Comparison of ENCODE assay signal across 8 cellular contexts in genomic region chr10:97500297-97500575, GRCh38. TPM values are rescaled to one million over a fixed set of nuclear protein-coding genes. Genes with fewer than 3 reads are reported as not detected.
DNase-seq lines count a peak whose midpoint lies in the region; ATAC-seq, FAIRE-seq and TF ChIP-seq lines count a peak whose summit lies in the region.

No MANE protein-coding gene starts in this region.

- DNase-seq in right atrium auricular region (ENCODE audit: low spot score) (no peak), Right ventricle myocardium inferior (ENCODE audit: missing footprints) (no peak), dermis microvascular lymphatic vessel endothelial cell (ENCODE audit: low read depth in 2 of 2) (peak; percentile 77 to 78), upper lobe of right lung (no peak), RCC 7860 (ENCODE audit: low spot score) (no peak), NCI-H1092 treated with DMSO at 0.1 percent for 48 hours (lab: John Stamatoyannopoulos, UW) (no peak)
- no peak for DNase-seq in T-helper 2 cell treated with Interferon-gamma antibody and Interleukin-4, amounts not matched to agents 5 μg/mL and 100 μg/mL, for 36 hours (ENCODE audit: low spot score)

- H3K4me3 ChIP-seq in right atrium auricular region (peak overlapping the region; percentile 86 to 88), muscle layer of colon (ENCODE audit: low read depth in 1 of 2, low read length in 2 of 2) (peak overlapping the region in 1 of 2 donors; percentile 90), upper lobe of right lung (peak overlapping the region; percentile 100)

- TF ChIP-seq CTCF in right atrium auricular region (IDR thresholded peaks at IDR 0.05) (no peak), upper lobe of right lung (IDR thresholded peaks at IDR 0.05) (no peak)

- no peaks in the 10 kb centered on the region for H3K36me3 ChIP-seq in right atrium auricular region
- peaks cover 3% of the 10 kb centered on the region for H3K36me3 ChIP-seq in muscle layer of colon (ENCODE audit: insufficient read depth, low read length)
- H3K36me3 ChIP-seq in upper lobe of right lung = peaks cover 7% of the 10 kb centered on the region

- H3K9ac ChIP-seq in muscle layer of colon (ENCODE audit: low read length) = peak overlapping the region; percentile 42

- H3K9me3 Mint-ChIP-seq in T-helper 2 cell treated with Interferon-gamma antibody and Interleukin-4, amounts not matched to agents 5 μg/mL and 100 μg/mL, for 36 hours = no peaks in the 10 kb centered on the region

- no peak overlapping the region for H3K4me3 Mint-ChIP-seq in T-helper 2 cell treated with Interferon-gamma antibody and Interleukin-4, amounts not matched to agents 5 μg/mL and 100 μg/mL, for 36 hours

- H3K9me3 ChIP-seq in right atrium auricular region (no peaks in the 10 kb centered on the region), muscle layer of colon (ENCODE audit: low read length) (no peaks in the 10 kb centered on the region), upper lobe of right lung (no peaks in the 10 kb centered on the region)

- FAIRE-seq in RCC 7860 (lab: Jason Lieb, UNC) = no peak

- H3K27me3 ChIP-seq in right atrium auricular region = no peaks in the 10 kb centered on the region
- H3K27me3 ChIP-seq in muscle layer of colon (ENCODE audit: control insufficient read depth in 1 of 2, insufficient read depth in 2 of 2, low read length in 2 of 2) = no peaks in the 10 kb centered on the region
- no peaks in the 10 kb centered on the region for H3K27me3 ChIP-seq in upper lobe of right lung

- intact Hi-C loops in Right ventricle myocardium inferior (cut with DNase I) = no loop called here
- intact Hi-C loops in upper lobe of right lung (cut with DNase I) = no loop called here

- peaks cover 2% of the 10 kb centered on the region for H3K36me3 Mint-ChIP-seq in T-helper 2 cell treated with Interferon-gamma antibody and Interleukin-4, amounts not matched to agents 5 μg/mL and 100 μg/mL, for 36 hours (ENCODE audit: low read depth)

- H3K27me3 Mint-ChIP-seq in T-helper 2 cell treated with Interferon-gamma antibody and Interleukin-4, amounts not matched to agents 5 μg/mL and 100 μg/mL, for 36 hours (ENCODE audit: low read depth) = peaks cover 37% of the 10 kb centered on the region

- H3K27ac ChIP-seq in right atrium auricular region (peak overlapping the region; percentile 96 to 97), muscle layer of colon (ENCODE audit: low read depth, low read length) (peak overlapping the region; percentile 83), upper lobe of right lung (peak overlapping the region; percentile 95)

- H3K27ac Mint-ChIP-seq in T-helper 2 cell treated with Interferon-gamma antibody and Interleukin-4, amounts not matched to agents 5 μg/mL and 100 μg/mL, for 36 hours = no peak overlapping the region

- H3K4me1 Mint-ChIP-seq in T-helper 2 cell treated with Interferon-gamma antibody and Interleukin-4, amounts not matched to agents 5 μg/mL and 100 μg/mL, for 36 hours (ENCODE audit: low read depth) = peaks cover 19% of the 10 kb centered on the region

- ATAC-seq in Right ventricle myocardium inferior (no peak), upper lobe of right lung (no peak)

- H3K4me1 ChIP-seq in right atrium auricular region (peaks cover 0 to 38% of the 10 kb centered on the region in 2 donors), muscle layer of colon (ENCODE audit: insufficient read depth, low read length) (peaks cover 23% of the 10 kb centered on the region), upper lobe of right lung (peaks cover 34% of the 10 kb centered on the region)

RNA-seq across cellular contexts. Expression of gene UBTD1, which starts 1.5 kb away (rescaled TPM):
- total RNA-seq in right atrium auricular region (10 to 100 TPM; 26.7 to 30.7 TPM), Right ventricle myocardium inferior (26.6 TPM), dermis microvascular lymphatic vessel endothelial cell (45.1 and 62.6 TPM in 2 replicates), upper lobe of right lung (37.5 TPM)

RNA-seq across cellular contexts. Expression of gene MMS19, which starts 2.0 kb away (rescaled TPM):
- total RNA-seq in right atrium auricular region (10 to 100 TPM; 48.0 to 51.8 TPM), Right ventricle myocardium inferior (37.7 TPM), dermis microvascular lymphatic vessel endothelial cell (55.3 and 56.8 TPM in 2 replicates), upper lobe of right lung (70.7 TPM)

RNA-seq across cellular contexts. Expression of gene ZDHHC16, which starts 54.3 kb away (rescaled TPM):
- total RNA-seq in right atrium auricular region (10 to 100 TPM; 28.2 to 39.0 TPM), Right ventricle myocardium inferior (19.1 TPM), dermis microvascular lymphatic vessel endothelial cell (28.0 and 32.0 TPM in 2 replicates), upper lobe of right lung (63.2 TPM)

RNA-seq across cellular contexts. Expression of gene EXOSC1, which starts 54.4 kb away (rescaled TPM):
- total RNA-seq in right atrium auricular region = 10 to 100 TPM; 16.0 to 17.5 TPM
- 18.2 TPM for total RNA-seq in Right ventricle myocardium inferior
- total RNA-seq in dermis microvascular lymphatic vessel endothelial cell = 23.1 and 23.9 TPM in 2 replicates
- 27.0 TPM for total RNA-seq in upper lobe of right lung

Comparison
In these comparisons a context has a peak if more than half of its experiments do, and no peak if none do; other contexts are left out.
1. DNase-seq: peak in dermis microvascular lymphatic vessel endothelial cell (2 of 2); none in right atrium auricular region (single experiment), Right ventricle myocardium inferior (single experiment), upper lobe of right lung (single experiment), RCC 7860 (single experiment), T-helper 2 cell treated with Interferon-gamma antibody and Interleukin-4, amounts not matched to agents 5 μg/mL and 100 μg/mL, for 36 hours (single experiment) and NCI-H1092 treated with DMSO at 0.1 percent for 48 hours (single experiment).
2. Peak in every context shown above with its lines, with median percentiles within 50 percentile points of each other: H3K27ac ChIP-seq.